In the genomic region with DNA sequence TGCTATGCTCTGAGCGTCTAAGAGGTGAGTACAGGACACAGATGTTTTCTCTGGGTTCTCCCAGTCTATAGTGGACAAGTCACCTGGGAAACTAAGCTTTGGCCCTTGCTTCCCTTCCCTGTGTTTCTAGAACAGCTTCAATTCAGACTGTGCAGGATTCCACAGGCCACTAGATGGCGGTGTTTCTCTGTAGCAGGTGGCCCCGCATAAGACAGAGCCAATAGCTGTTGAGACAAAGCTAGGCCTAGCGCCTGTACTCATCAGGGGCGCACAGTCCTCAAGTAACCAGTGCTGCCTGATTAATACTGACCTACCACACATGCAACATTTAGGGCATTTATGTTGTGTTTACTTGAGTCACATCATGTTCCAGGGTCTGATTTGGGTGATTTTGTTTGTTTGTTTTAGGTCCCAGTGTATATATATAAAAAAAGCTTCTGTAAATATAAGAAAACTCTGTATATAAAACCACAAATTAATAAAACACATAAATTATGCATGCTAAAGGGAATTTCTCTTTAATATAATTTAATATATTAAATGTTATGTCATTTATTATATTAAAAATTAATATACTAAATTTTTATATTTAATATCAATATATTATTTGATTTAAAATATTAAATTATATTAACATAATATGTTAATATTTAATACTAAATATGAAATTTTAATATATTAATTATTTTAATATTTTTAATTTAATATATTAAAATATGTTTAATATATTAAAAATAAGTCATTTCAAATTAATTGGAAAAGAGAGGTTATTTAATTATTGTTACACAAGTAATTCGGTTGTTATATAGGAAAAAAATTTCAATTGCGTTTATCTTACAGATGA, we compare ENCODE assay signal across 8 cellular contexts.
DNase-seq lines count a peak whose midpoint lies in the region; ATAC-seq and TF ChIP-seq lines count a peak whose summit lies in the region.

No MANE protein-coding gene starts in this region.

- no peaks in the 10 kb centered on the region for H3K36me3 Mint-ChIP-seq in activated T-cell treated with anti-CD3 and anti-CD28 coated beads, Interleukin-2, amount 50 U/mL, for 72 hours (ENCODE audit: insufficient read depth in 2 of 2)

- H3K4me3 Mint-ChIP-seq in activated T-cell treated with anti-CD3 and anti-CD28 coated beads, Interleukin-2, amount 50 U/mL, for 72 hours, result no peak overlapping the region

- no peaks in the 10 kb centered on the region for H3K9me3 Mint-ChIP-seq in activated T-cell treated with anti-CD3 and anti-CD28 coated beads, Interleukin-2, amount 50 U/mL, for 72 hours

- DNase-seq in GM03348 (ENCODE audit: low spot score), result peak; percentile 84
- DNase-seq in HCEC 1CT, result peak; percentile 85
- peak; percentile 78 for DNase-seq in MG63
- DNase-seq in RPMI7951 (ENCODE audit: low read depth), result peak; percentile 80
- DNase-seq in activated T-cell treated with anti-CD3 and anti-CD28 coated beads, Interleukin-2, amount 50 U/mL, for 72 hours, result peak; percentile 79 to 81
- DNase-seq in fibroblast of pulmonary artery (ENCODE audit: low read depth), result peak; percentile 94
- DNase-seq in superior temporal gyrus (ENCODE audit: extremely low spot score), result peak; percentile 98

- no peak overlapping the region for H3K27ac ChIP-seq in neutrophil

- TF ChIP-seq CTCF in fibroblast of pulmonary artery (IDR thresholded peaks at IDR 0.05; ENCODE audit: low read length, missing control alignments) (peak; percentile 100), neutrophil (IDR thresholded peaks at IDR 0.05) (peak; percentile 70)

- H3K9me3 ChIP-seq in MG63 (no peaks in the 10 kb centered on the region), neutrophil (no peaks in the 10 kb centered on the region)

- H3K4me3 ChIP-seq in MG63, result no peak overlapping the region
- H3K4me3 ChIP-seq in fibroblast of pulmonary artery (replicated peaks; ENCODE audit: low read depth, low read length), result no peak overlapping the region
- no peak overlapping the region for H3K4me3 ChIP-seq in neutrophil (ENCODE audit: low read depth in 1 of 2, low read length in 1 of 2)

- H3K27me3 Mint-ChIP-seq in activated T-cell treated with anti-CD3 and anti-CD28 coated beads, Interleukin-2, amount 50 U/mL, for 72 hours (ENCODE audit: low read depth), result peaks cover 38% of the 10 kb centered on the region

- H3K36me3 ChIP-seq in MG63 (no peaks in the 10 kb centered on the region), neutrophil (no peaks in the 10 kb centered on the region)

- H3K27me3 ChIP-seq in MG63, result no peaks in the 10 kb centered on the region
- H3K27me3 ChIP-seq in neutrophil, result peaks cover 40% of the 10 kb centered on the region

- H3K4me1 Mint-ChIP-seq in activated T-cell treated with anti-CD3 and anti-CD28 coated beads, Interleukin-2, amount 50 U/mL, for 72 hours (ENCODE audit: low read depth), result no peaks in the 10 kb centered on the region

- peak; percentile 98 to 99 for ATAC-seq in activated T-cell treated with anti-CD3 and anti-CD28 coated beads, Interleukin-2, amount 50 U/mL, for 72 hours (replicated peaks in 1 of 2)

- H3K27ac Mint-ChIP-seq in activated T-cell treated with anti-CD3 and anti-CD28 coated beads, Interleukin-2, amount 50 U/mL, for 72 hours, result no peak overlapping the region

- H3K4me1 ChIP-seq in neutrophil (ENCODE audit: control insufficient read depth in 1 of 2, insufficient read depth in 1 of 2, low read depth in 1 of 2, low read length in 1 of 2), result no peaks in the 10 kb centered on the region
